13 cellular contexts compared by ENCODE assay signal in genomic region chr15:67136802-67137201, GRCh38.
DNase-seq lines count a peak whose midpoint lies in the region; TF ChIP-seq lines count a peak whose summit lies in the region.
"Had no signal": no experiment of that assay in that cellular context is flagged by ENCODE, and none has a peak within 500 bp of the region (broad histone marks: within the 10 kb centered on the region; RNA-seq: fewer than 3 reads in every experiment).

No MANE protein-coding gene starts in this region.

- peaks cover 83% of the 10 kb centered on the region for H3K4me1 Mint-ChIP-seq in neural progenitor cell

- peak overlapping the region; percentile 87 for H3K4me2 ChIP-seq in KMS-11
- H3K4me2 ChIP-seq in neural progenitor cell: no peak overlapping the region
- H3K4me2 ChIP-seq in Karpas-422 (ENCODE audit: low read depth, low read length, poor library complexity, severe bottlenecking): no peak overlapping the region

- POLR2A ChIA-PET in AG04450 (lab: Yijun Ruan, JAX): no interaction called here

- in situ Hi-C loops in brain microvascular endothelial cell (cut with HindIII; ENCODE audit: low pct_ligation_motif_present, low sequenced_read_pairs): no loop called here

- H3K36me3 ChIP-seq in KMS-11 (ENCODE audit: insufficient read depth) (no peaks in the 10 kb centered on the region), brain microvascular endothelial cell (replicated peaks) (peaks cover 36% of the 10 kb centered on the region), neural progenitor cell (no peaks in the 10 kb centered on the region), Karpas-422 (ENCODE audit: insufficient read depth, low read length) (no peaks in the 10 kb centered on the region)
- H3K36me3 ChIP-seq: cardiac muscle cell had no signal

- no peak overlapping the region for H3K4me3 ChIP-seq in AG04450 (ENCODE audit: low read depth, low read length)
- no peak overlapping the region for H3K4me3 ChIP-seq in KMS-11 (IDR thresholded peaks at IDR 0.05; ENCODE audit: insufficient read depth, low read depth, low read length)
- H3K4me3 ChIP-seq in brain microvascular endothelial cell (ENCODE audit: low read depth, low read length): no peak overlapping the region
- no peak overlapping the region for H3K4me3 ChIP-seq in neural progenitor cell
- no peak overlapping the region for H3K4me3 ChIP-seq in Karpas-422 (ENCODE audit: low read length)
- H3K4me3 ChIP-seq: cardiac muscle cell had no signal

- H3K36me3 Mint-ChIP-seq in neural progenitor cell: peaks cover 4% of the 10 kb centered on the region

- H4K20me1 ChIP-seq in KMS-11 (ENCODE audit: insufficient read depth) (no peaks in the 10 kb centered on the region), neural progenitor cell (ENCODE audit: low read depth) (peaks cover 37% of the 10 kb centered on the region), Karpas-422 (ENCODE audit: insufficient read depth, low read depth, low read length) (peaks cover 79% of the 10 kb centered on the region)

- no peak for DNase-seq in AG04450 (ENCODE audit: low read depth, low spot score)
- no peak for DNase-seq in brain microvascular endothelial cell
- no peak for DNase-seq in neural progenitor cell (ENCODE audit: low spot score)
- no peak for DNase-seq in Karpas-422
- no peak for DNase-seq in SIG-M5 (lab: John Stamatoyannopoulos, UW)
- DNase-seq in NCI-H128 (lab: John Stamatoyannopoulos, UW; ENCODE audit: unreplicated experiment): no peak
- DNase-seq in COLO829 (ENCODE audit: low spot score): no peak
- DNase-seq: NCI-H1105; NCI-H748 treated with DMSO at 0.1 percent for 48 hours; stimulated activated naive CD4-positive, alpha-beta T cell treated with Interleukin-2 at 50 U/mL for 16 hours; SW 1271 had no signal

- H3K4me1 ChIP-seq in KMS-11 (ENCODE audit: low read depth, poor library complexity, severe bottlenecking) (peaks cover 49% of the 10 kb centered on the region), neural progenitor cell (peaks cover 54% of the 10 kb centered on the region), Karpas-422 (ENCODE audit: low read length) (peaks cover 21% of the 10 kb centered on the region)

- no peak overlapping the region for H2AFZ ChIP-seq in KMS-11 (ENCODE audit: low read depth)
- H2AFZ ChIP-seq in neural progenitor cell (replicated peaks): no peak overlapping the region
- H2AFZ ChIP-seq in Karpas-422 (ENCODE audit: low read length): no peak overlapping the region

- H3K27me3 ChIP-seq in AG04450 (ENCODE audit: control insufficient read depth, insufficient read depth, low read length): no peaks in the 10 kb centered on the region
- no peaks in the 10 kb centered on the region for H3K27me3 ChIP-seq in KMS-11 (ENCODE audit: insufficient read depth, low read depth)
- no peaks in the 10 kb centered on the region for H3K27me3 ChIP-seq in brain microvascular endothelial cell (replicated peaks)
- H3K27me3 ChIP-seq in neural progenitor cell: no peaks in the 10 kb centered on the region
- H3K27me3 ChIP-seq in Karpas-422 (ENCODE audit: low read length): no peaks in the 10 kb centered on the region
- H3K27me3 ChIP-seq: cardiac muscle cell had no signal

- no peaks in the 10 kb centered on the region for H3K9me3 ChIP-seq in AG04450 (ENCODE audit: control insufficient read depth, insufficient read depth, low read length)
- no peaks in the 10 kb centered on the region for H3K9me3 ChIP-seq in neural progenitor cell (ENCODE audit: low read depth)
- no peaks in the 10 kb centered on the region for H3K9me3 ChIP-seq in Karpas-422 (ENCODE audit: low read length)

- H3K27ac ChIP-seq in AG04450 (ENCODE audit: low read depth, low read length): peak overlapping the region; percentile 62
- H3K27ac ChIP-seq in KMS-11: peak overlapping the region; percentile 57; the same call in 1 of the 2 replicates
- H3K27ac ChIP-seq in brain microvascular endothelial cell: peak overlapping the region; percentile 100
- no peak overlapping the region for H3K27ac ChIP-seq in neural progenitor cell
- H3K27ac ChIP-seq in Karpas-422 (ENCODE audit: low read length): no peak overlapping the region
- H3K27ac ChIP-seq: cardiac muscle cell had no signal

- TF ChIP-seq CTCF in AG04450 (IDR thresholded peaks at IDR 0.05; ENCODE audit: low read depth, low read length) (no peak), KMS-11 (conservative IDR thresholded peaks at IDR 0.05; ENCODE audit: low read depth, low read length) (no peak), brain microvascular endothelial cell (IDR thresholded peaks at IDR 0.05; ENCODE audit: low read depth, low read length, missing control alignments) (no peak), neural progenitor cell (IDR thresholded peaks at IDR 0.05) (no peak)

- peak overlapping the region; percentile 27 for H3K4me3 Mint-ChIP-seq in neural progenitor cell

- H3F3A ChIP-seq in neural progenitor cell (ENCODE audit: low read depth): peaks cover 10% of the 10 kb centered on the region

- H3K9me3 Mint-ChIP-seq in neural progenitor cell: no peaks in the 10 kb centered on the region

- no peaks in the 10 kb centered on the region for H3K79me2 ChIP-seq in KMS-11 (ENCODE audit: insufficient read depth, low read depth)
- H3K79me2 ChIP-seq in neural progenitor cell (ENCODE audit: low read depth): peaks cover 57% of the 10 kb centered on the region
- H3K79me2 ChIP-seq in Karpas-422 (ENCODE audit: low read length): no peaks in the 10 kb centered on the region

- H3K9me2 ChIP-seq in Karpas-422 (replicated peaks; ENCODE audit: insufficient read depth, low read length): no peaks in the 10 kb centered on the region

- H3K27ac Mint-ChIP-seq in neural progenitor cell: no peak overlapping the region

- H3K9ac ChIP-seq in KMS-11 (no peak overlapping the region), neural progenitor cell (no peak overlapping the region), Karpas-422 (ENCODE audit: low read length) (no peak overlapping the region)

- H3K27me3 Mint-ChIP-seq in neural progenitor cell (ENCODE audit: insufficient read depth, low read depth): no peaks in the 10 kb centered on the region

- CTCF ChIA-PET in AG04450 (lab: Charles Lee): interaction anchor here (0.8 kb wide), 1 partner anchor 191 kb away, joined by 3 read pairs; no protein-coding TSS in a partner anchor

Comparison
In these comparisons a context has a peak if more than half of its experiments do, and no peak if none do; other contexts are left out.
1. H3K27ac ChIP-seq: peak in AG04450 (single experiment), KMS-11 (single experiment) and brain microvascular endothelial cell (single experiment); none in neural progenitor cell (single experiment) and Karpas-422 (single experiment).